8 cellular contexts compared by ENCODE assay signal in genomic region chr9:95510610-95511231, GRCh38. TPM values are rescaled to one million over a fixed set of nuclear protein-coding genes. Genes with fewer than 3 reads are reported as not detected.
DNase-seq lines count a peak whose midpoint lies in the region; ATAC-seq and TF ChIP-seq lines count a peak whose summit lies in the region.

No MANE protein-coding gene starts in this region.

- H3K36me3 Mint-ChIP-seq in activated T-helper 1 cell treated with anti-CD3 and anti-CD28 coated beads, Interleukin-12 subunit alpha, Interleukin-12 subunit beta, Interleukin-2, Interleukin-4 antibody, amounts not matched to agents 30 ng/mL and 10 ng/mL and 1 ng/mL, durations not matched to agents 14 hours and 24 hours and 36 hours (ENCODE audit: low read depth), result peaks cover 8% of the 10 kb centered on the region

- H3K4me3 Mint-ChIP-seq in activated T-helper 1 cell treated with anti-CD3 and anti-CD28 coated beads, Interleukin-12 subunit alpha, Interleukin-12 subunit beta, Interleukin-2, Interleukin-4 antibody, amounts not matched to agents 30 ng/mL and 10 ng/mL and 1 ng/mL, durations not matched to agents 14 hours and 24 hours and 36 hours, result peak overlapping the region; percentile 82

- H3K9me3 Mint-ChIP-seq in activated T-helper 1 cell treated with anti-CD3 and anti-CD28 coated beads, Interleukin-12 subunit alpha, Interleukin-12 subunit beta, Interleukin-2, Interleukin-4 antibody, amounts not matched to agents 30 ng/mL and 10 ng/mL and 1 ng/mL, durations not matched to agents 14 hours and 24 hours and 36 hours, result no peaks in the 10 kb centered on the region

- peak overlapping the region; percentile 96 for H2AFZ ChIP-seq in PC-9

- TF ChIP-seq POLR2A in esophagus muscularis mucosa (IDR thresholded peaks at IDR 0.05; ENCODE audit: low read depth), result peak; percentile 33

- H3K4me1 ChIP-seq in PC-9 (replicated peaks; ENCODE audit: insufficient read depth) (peaks cover 12% of the 10 kb centered on the region; the same call in 1 of the 2 replicates), esophagus muscularis mucosa (peaks cover 25 to 32% (median 30%) of the 10 kb centered on the region in 4 donors), muscle layer of duodenum (ENCODE audit: control insufficient read depth in 1 of 2, insufficient read depth in 2 of 2, low read length in 2 of 2) (peaks cover 0 to 26% of the 10 kb centered on the region in 2 donors)

- peak overlapping the region; percentile 80 for H3K27ac ChIP-seq in PC-9
- H3K27ac ChIP-seq in esophagus muscularis mucosa (replicated peaks in 1 of 4), result peak overlapping the region; percentile 87 to 94 (median 94)
- H3K27ac ChIP-seq in muscle layer of duodenum (ENCODE audit: low read length), result peak overlapping the region; percentile 50

- H3K27me3 ChIP-seq in PC-9 (ENCODE audit: insufficient read depth, low read depth) (no peaks in the 10 kb centered on the region), esophagus muscularis mucosa (peaks cover 0 to 11% (median 4%) of the 10 kb centered on the region in 4 donors), muscle layer of duodenum (ENCODE audit: low read depth, low read length) (no peaks in the 10 kb centered on the region)

- peaks cover 17% of the 10 kb centered on the region for H3K79me2 ChIP-seq in PC-9 (ENCODE audit: low read depth)

- H3K9me3 ChIP-seq in PC-9 (ENCODE audit: insufficient read depth, low read depth), result no peaks in the 10 kb centered on the region
- no peaks in the 10 kb centered on the region for H3K9me3 ChIP-seq in esophagus muscularis mucosa
- no peaks in the 10 kb centered on the region for H3K9me3 ChIP-seq in muscle layer of duodenum (ENCODE audit: control insufficient read depth in 1 of 2, low read length in 2 of 2)

- BruUV-seq in PC-9 (replicated peaks; lab: Mats Ljungman, UMichigan), result no TSS peak

- peak overlapping the region; percentile 88 for H3K27ac Mint-ChIP-seq in activated T-helper 1 cell treated with anti-CD3 and anti-CD28 coated beads, Interleukin-12 subunit alpha, Interleukin-12 subunit beta, Interleukin-2, Interleukin-4 antibody, amounts not matched to agents 30 ng/mL and 10 ng/mL and 1 ng/mL, durations not matched to agents 14 hours and 24 hours and 36 hours

- TF ChIP-seq EP300 in Ishikawa (IDR thresholded peaks at IDR 0.05; ENCODE audit: borderline replicate concordance) (no peak), esophagus muscularis mucosa (IDR thresholded peaks at IDR 0.05) (no peak)

- no peak for TF ChIP-seq RAD21 in Ishikawa (IDR thresholded peaks at IDR 0.05; ENCODE audit: low read depth)

- DNase-seq in DMS153 (lab: John Stamatoyannopoulos, UW), result peak; percentile 92
- DNase-seq in PC-9, result peak; percentile 84 to 98
- peak; percentile 82 for DNase-seq in activated T-helper 1 cell treated with anti-CD3 and anti-CD28 coated beads, Interleukin-12 subunit alpha, Interleukin-12 subunit beta, Interleukin-2, Interleukin-4 antibody, amounts not matched to agents 30 ng/mL and 10 ng/mL and 1 ng/mL, durations not matched to agents 14 hours and 24 hours and 36 hours (ENCODE audit: low spot score)
- no peak for DNase-seq in esophagus muscularis mucosa (ENCODE audit: extremely low spot score)
- DNase-seq in stimulated activated CD8-positive, alpha-beta memory T cell treated with anti-CD3 and anti-CD28 coated beads, Interleukin-7, amount 100 ng/mL, for 4 hours (ENCODE audit: low read depth in 2 of 2), result peak; percentile 64 to 83

- intact Hi-C loops in PC-9 (cut with micrococcal nuclease; ENCODE audit: unreplicated experiment) (loop anchor here (2.0 to 10.0 kb wide), 3 partner anchors 128 to 1344 kb away; no protein-coding TSS in a partner anchor), esophagus muscularis mucosa (cut with DNase I) (loop anchor here (1.0 to 5.0 kb wide), 2 partner anchors 193 to 707 kb away; partner anchors contain the start of gene FANCC)
- intact Hi-C loops in activated T-helper 1 cell treated with anti-CD3 and anti-CD28 coated beads, Interleukin-12 subunit alpha, Interleukin-12 subunit beta, Interleukin-2, Interleukin-4 antibody, amounts not matched to agents 30 ng/mL and 10 ng/mL and 1 ng/mL, durations not matched to agents 14 hours and 24 hours and 36 hours (cut with micrococcal nuclease), result loop anchor here (1.0 to 10.0 kb wide), 10 partner anchors 16 to 1144 kb away; partner anchors contain the start of genes ERCC6L2, PRXL2C and ZNF367

- no peaks in the 10 kb centered on the region for H4K20me1 ChIP-seq in PC-9 (ENCODE audit: insufficient read depth)

- H3K4me2 ChIP-seq in PC-9, result peak overlapping the region; percentile 97

- H3K36me3 ChIP-seq in PC-9 (ENCODE audit: low read depth), result no peaks in the 10 kb centered on the region
- H3K36me3 ChIP-seq in esophagus muscularis mucosa, result no peaks in the 10 kb centered on the region
- H3K36me3 ChIP-seq in muscle layer of duodenum (ENCODE audit: control insufficient read depth in 1 of 2, insufficient read depth in 2 of 2, low read length in 2 of 2), result no peaks in the 10 kb centered on the region

- no peak for TF ChIP-seq CTCF in PC-9 (conservative IDR thresholded peaks at IDR 0.05)
- TF ChIP-seq CTCF in esophagus muscularis mucosa (IDR thresholded peaks at IDR 0.05), result no peak

- peaks cover 41% of the 10 kb centered on the region for H3K4me1 Mint-ChIP-seq in activated T-helper 1 cell treated with anti-CD3 and anti-CD28 coated beads, Interleukin-12 subunit alpha, Interleukin-12 subunit beta, Interleukin-2, Interleukin-4 antibody, amounts not matched to agents 30 ng/mL and 10 ng/mL and 1 ng/mL, durations not matched to agents 14 hours and 24 hours and 36 hours (ENCODE audit: low read depth)

- peak; percentile 36 for ATAC-seq in GM21529 (IDR thresholded peaks at IDR 0.05; ENCODE audit: unreplicated experiment)

- H3K27me3 Mint-ChIP-seq in activated T-helper 1 cell treated with anti-CD3 and anti-CD28 coated beads, Interleukin-12 subunit alpha, Interleukin-12 subunit beta, Interleukin-2, Interleukin-4 antibody, amounts not matched to agents 30 ng/mL and 10 ng/mL and 1 ng/mL, durations not matched to agents 14 hours and 24 hours and 36 hours (ENCODE audit: insufficient read depth), result peaks cover 60% of the 10 kb centered on the region

- H3K4me3 ChIP-seq in PC-9 (peak overlapping the region; percentile 98), esophagus muscularis mucosa (peak overlapping the region; percentile 80 to 94 (median 88)), muscle layer of duodenum (ENCODE audit: low read depth in 1 of 2, low read length in 2 of 2) (peak overlapping the region; percentile 73 to 95)

- POLR2A ChIA-PET in PC-9 (lab: Charles Lee; ENCODE audit: unreplicated experiment), result interaction anchor here (0.6 to 0.7 kb wide), 5 partner anchors 130 to 1935 kb away, joined by 3 to 16 read pairs (median 4); no protein-coding TSS in a partner anchor

- CTCF ChIA-PET in PC-9 (lab: Charles Lee), result no interaction called here

- under 1% methylated on average over 45 of the region's 78 CpGs for WGBS in esophagus muscularis mucosa

- no peaks in the 10 kb centered on the region for H3K9me2 ChIP-seq in PC-9 (ENCODE audit: insufficient read depth)

- H3F3A ChIP-seq in PC-9 (ENCODE audit: insufficient read depth, low read depth), result peaks cover 22% of the 10 kb centered on the region; the same call in 1 of the 2 replicates

TF ChIP-seq in Ishikawa, 13 proteins besides CTCF, POLR2A, EP300 and RAD21:
- TF ChIP-seq TCF12 (IDR thresholded peaks at IDR 0.05; ENCODE audit: low read depth), result no peak
- TF ChIP-seq TAF1 (IDR thresholded peaks at IDR 0.05; ENCODE audit: low read depth), result no peak; the same call in 1 of the 2 replicates
- TF ChIP-seq USF1 (IDR thresholded peaks at IDR 0.05), result peak; percentile 95
- TF ChIP-seq TEAD4 (IDR thresholded peaks at IDR 0.05), result peak; percentile 70
- no peak for TF ChIP-seq MAX (IDR thresholded peaks at IDR 0.05)

RNA-seq across cellular contexts. Expression of gene PTCH1, which starts 6.0 kb away (rescaled TPM):
- total RNA-seq in PC-9 (2021) (23.0 and 33.4 TPM in 2 replicates), esophagus muscularis mucosa (10 to 100 TPM; 10.8 to 25.1 (median 16.9) TPM)
- total RNA-seq in activated T-helper 1 cell treated with anti-CD3 and anti-CD28 coated beads, Interleukin-12 subunit alpha, Interleukin-12 subunit beta, Interleukin-2, Interleukin-4 antibody, amounts not matched to agents 30 ng/mL and 10 ng/mL and 1 ng/mL, durations not matched to agents 14 hours and 24 hours and 36 hours, result 9.9 and 11.5 TPM in 2 replicates
